9 cellular contexts compared by ENCODE assay signal in genomic region chr9:114506082-114506390, GRCh38. TPM values are rescaled to one million over a fixed set of nuclear protein-coding genes. Genes with fewer than 3 reads are reported as not detected.
DNase-seq lines count a peak whose midpoint lies in the region; ATAC-seq lines count a peak whose summit lies in the region.
"Had no signal": no experiment of that assay in that cellular context is flagged by ENCODE, and none has a peak within 500 bp of the region (broad histone marks: within the 10 kb centered on the region; RNA-seq: fewer than 3 reads in every experiment).

No MANE protein-coding gene starts in this region.

- POLR2A ChIA-PET in activated CD8-positive, alpha-beta T cell treated with anti-CD3 and anti-CD28 coated beads, Interleukin-2, amount 10 ng/mL, durations not matched to agents 7 days and 5 days (lab: Charles Lee), result interaction anchor here (0.7 kb wide), 1 partner anchor 38 kb away, joined by 3 read pairs; no protein-coding TSS in a partner anchor

- peak overlapping the region; percentile 50; the same call in 1 of the 2 replicates for H3K9ac ChIP-seq in HUES48 (ENCODE audit: low read depth, low read length)
- H3K9ac ChIP-seq in iPS-15b (ENCODE audit: low read depth, low read length), result no peak overlapping the region

- DNase-seq in activated CD8-positive, alpha-beta T cell treated with anti-CD3 and anti-CD28 coated beads, Interleukin-2, amount 10 ng/mL, durations not matched to agents 7 days and 5 days, result no peak
- DNase-seq in islet precursor cell (no peak), DMS79 treated with DMSO at 0.1 percent for 48 hours (lab: John Stamatoyannopoulos, UW) (no peak), NCI-H1105 treated with DMSO at 0.1 percent for 48 hours (lab: John Stamatoyannopoulos, UW) (no peak)
- DNase-seq: cortex of kidney had no signal

- H3K27ac ChIP-seq in HUES48 (ENCODE audit: low read depth, low read length) (no peak overlapping the region), skin epidermis (peak overlapping the region in 8 of 21 experiments; percentile 16 to 87 (median 71))

- H3K4me3 Mint-ChIP-seq in activated CD8-positive, alpha-beta T cell treated with anti-CD3 and anti-CD28 coated beads, Interleukin-2, amount 10 ng/mL, durations not matched to agents 7 days and 5 days, result peak overlapping the region; percentile 75

- no peaks in the 10 kb centered on the region for H3K9me3 Mint-ChIP-seq in activated CD8-positive, alpha-beta T cell treated with anti-CD3 and anti-CD28 coated beads, Interleukin-2, amount 10 ng/mL, durations not matched to agents 7 days and 5 days (ENCODE audit: insufficient read depth)

- H3K36me3 ChIP-seq in HUES48 (ENCODE audit: control insufficient read depth, insufficient read depth, low read length) (no peaks in the 10 kb centered on the region), iPS-15b (ENCODE audit: control insufficient read depth, insufficient read depth, low read length) (no peaks in the 10 kb centered on the region)

- H3K36me3 Mint-ChIP-seq in activated CD8-positive, alpha-beta T cell treated with anti-CD3 and anti-CD28 coated beads, Interleukin-2, amount 10 ng/mL, durations not matched to agents 7 days and 5 days (ENCODE audit: low read depth), result no peaks in the 10 kb centered on the region

- H3K4me1 ChIP-seq in HUES48 (ENCODE audit: control insufficient read depth, insufficient read depth, low read length), result peaks cover 42% of the 10 kb centered on the region
- H3K4me1 ChIP-seq in iPS-15b (ENCODE audit: control insufficient read depth, insufficient read depth, low read length), result peaks cover 20% of the 10 kb centered on the region

- H3K4me3 ChIP-seq in HUES48 (ENCODE audit: low read depth, low read length), result peak overlapping the region; percentile 82
- peak overlapping the region; percentile 74 for H3K4me3 ChIP-seq in iPS-15b (ENCODE audit: low read depth, low read length)
- H3K4me3 ChIP-seq in skin epidermis, result peak overlapping the region in 6 of 7 experiments; percentile 43 to 74 (median 57)

- H3K9me3 ChIP-seq in HUES48 (ENCODE audit: control insufficient read depth, insufficient read depth, low read length), result no peaks in the 10 kb centered on the region
- no peaks in the 10 kb centered on the region for H3K9me3 ChIP-seq in iPS-15b (ENCODE audit: control insufficient read depth, insufficient read depth, low read length)

- ATAC-seq in activated CD8-positive, alpha-beta T cell treated with anti-CD3 and anti-CD28 coated beads, Interleukin-2, amount 10 ng/mL, durations not matched to agents 7 days and 5 days, result no peak
- ATAC-seq in GM21367 (IDR thresholded peaks at IDR 0.05; ENCODE audit: unreplicated experiment), result no peak

- H3K27me3 ChIP-seq in HUES48 (ENCODE audit: control insufficient read depth, insufficient read depth, low read length) (peaks cover 30% of the 10 kb centered on the region), iPS-15b (ENCODE audit: control insufficient read depth, insufficient read depth, low read length) (peaks cover 23% of the 10 kb centered on the region)

- peaks cover 25% of the 10 kb centered on the region for H3K4me1 Mint-ChIP-seq in activated CD8-positive, alpha-beta T cell treated with anti-CD3 and anti-CD28 coated beads, Interleukin-2, amount 10 ng/mL, durations not matched to agents 7 days and 5 days (ENCODE audit: low read depth)

- CTCF ChIA-PET in activated CD8-positive, alpha-beta T cell treated with anti-CD3 and anti-CD28 coated beads, Interleukin-2, amount 10 ng/mL, durations not matched to agents 7 days and 5 days (lab: Charles Lee), result interaction anchor here (1.1 to 10.8 kb wide), 8 partner anchors 13 to 164 kb away, joined by 3 to 145 read pairs (median 14); no protein-coding TSS in a partner anchor

- no peak overlapping the region for H3K27ac Mint-ChIP-seq in activated CD8-positive, alpha-beta T cell treated with anti-CD3 and anti-CD28 coated beads, Interleukin-2, amount 10 ng/mL, durations not matched to agents 7 days and 5 days

- H3K27me3 Mint-ChIP-seq in activated CD8-positive, alpha-beta T cell treated with anti-CD3 and anti-CD28 coated beads, Interleukin-2, amount 10 ng/mL, durations not matched to agents 7 days and 5 days (ENCODE audit: low read depth), result peaks cover 66% of the 10 kb centered on the region

RNA-seq across cellular contexts. Expression of gene WHRN, which starts 0.8 kb away (rescaled TPM):
- total RNA-seq in activated CD8-positive, alpha-beta T cell treated with anti-CD3 and anti-CD28 coated beads, Interleukin-2, amount 10 ng/mL, durations not matched to agents 7 days and 5 days, result 1 to 10 TPM; 2.6 to 4.1 TPM
